In the genomic region with DNA sequence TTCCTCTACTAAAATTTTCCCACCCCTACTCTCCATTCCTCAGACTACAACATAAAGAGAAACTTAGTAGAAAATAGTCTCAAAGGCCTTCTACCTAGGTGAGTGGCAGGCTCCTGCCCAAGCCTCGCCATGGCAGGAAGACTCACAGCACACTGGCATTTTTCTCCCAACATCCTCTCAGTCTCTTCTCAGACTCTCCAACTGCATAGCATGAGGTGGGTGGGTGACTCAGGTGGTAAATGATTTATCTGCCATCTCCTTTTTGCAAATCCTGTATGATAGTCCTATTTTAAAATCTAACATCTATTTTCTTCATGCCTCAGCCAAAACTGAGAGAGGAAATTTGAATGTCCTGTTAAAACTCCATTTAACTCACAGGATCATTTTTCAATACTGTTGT, we compare ENCODE assay signal across 33 cellular contexts. TPM values are rescaled to one million over a fixed set of nuclear protein-coding genes. Genes with fewer than 3 reads are reported as not detected.
"Had no signal": no experiment of that assay in that cellular context is flagged by ENCODE, and none has a peak within 500 bp of the region (broad histone marks: within the 10 kb centered on the region; RNA-seq: fewer than 3 reads in every experiment).

No MANE protein-coding gene starts in this region.

- H3K36me3 ChIP-seq: ascending aorta, breast epithelium, cardiac muscle cell, colonic mucosa, gastroesophageal sphincter had no signal

- ATAC-seq: activated CD4-positive, alpha-beta T cell treated with anti-CD3 and anti-CD28 coated beads for 36 hours; activated CD8-positive, alpha-beta memory T cell treated with anti-CD3 and anti-CD28 coated beads, Interleukin-2, amount 10 ng/mL, durations not matched to agents 7 days and 5 days; activated CD8-positive, alpha-beta T cell treated with anti-CD3 and anti-CD28 coated beads, Interleukin-2, amount 10 ng/mL, durations not matched to agents 7 days and 5 days; activated naive CD4-positive, alpha-beta T cell treated with anti-CD3 and anti-CD28 coated beads, Interleukin-2, amount 50 U/mL, for 72 hours; activated T-cell treated with anti-CD3 and anti-CD28 coated beads, Interleukin-2, amount 50 U/mL, for 72 hours; gastroesophageal sphincter; T-helper 17 cell had no signal

- H3K9me3 Mint-ChIP-seq: activated CD4-positive, alpha-beta T cell treated with anti-CD3 and anti-CD28 coated beads, Interleukin-2, amount 10 ng/mL, durations not matched to agents 24 days and 14 days; activated naive CD4-positive, alpha-beta T cell treated with anti-CD3 and anti-CD28 coated beads, Interleukin-2, amount 10 ng/mL, durations not matched to agents 7 days and 5 days; brain; T-helper 2 cell treated with Interferon-gamma antibody and Interleukin-4, amounts not matched to agents 5 μg/mL and 100 μg/mL, for 36 hours had no signal

- H3K4me3 ChIP-seq: ascending aorta, breast epithelium, cardiac muscle cell, colonic mucosa, gastroesophageal sphincter had no signal

- H3K27me3 Mint-ChIP-seq: activated CD4-positive, alpha-beta memory T cell treated with anti-CD3 and anti-CD28 coated beads for 36 hours; activated CD4-positive, alpha-beta T cell treated with anti-CD3 and anti-CD28 coated beads for 36 hours; activated CD4-positive, alpha-beta T cell treated with anti-CD3 and anti-CD28 coated beads, Interleukin-2, amount 10 ng/mL, durations not matched to agents 24 days and 14 days; activated CD8-positive, alpha-beta memory T cell treated with anti-CD3 and anti-CD28 coated beads, Interleukin-2, amount 10 ng/mL, durations not matched to agents 7 days and 5 days; activated naive CD4-positive, alpha-beta T cell treated with anti-CD3 and anti-CD28 coated beads, Interleukin-2, amount 10 ng/mL, durations not matched to agents 7 days and 5 days; activated naive CD8-positive, alpha-beta T cell treated with anti-CD3 and anti-CD28 coated beads, Interleukin-2, amount 10 ng/mL, durations not matched to agents 7 days and 5 days; activated T-cell treated with anti-CD3 and anti-CD28 coated beads, Interleukin-2, amount 50 U/mL, for 24 hours; T-helper 17 cell had no signal

- H3K36me3 Mint-ChIP-seq: activated CD4-positive, alpha-beta memory T cell treated with anti-CD3 and anti-CD28 coated beads for 36 hours; activated CD8-positive, alpha-beta memory T cell treated with anti-CD3 and anti-CD28 coated beads, Interleukin-2, amount 10 ng/mL, durations not matched to agents 7 days and 5 days; activated naive CD4-positive, alpha-beta T cell treated with anti-CD3 and anti-CD28 coated beads, Interleukin-2, amount 10 ng/mL, durations not matched to agents 7 days and 5 days; activated naive CD4-positive, alpha-beta T cell treated with anti-CD3 and anti-CD28 coated beads, Interleukin-2, amount 50 U/mL, for 72 hours; activated naive CD8-positive, alpha-beta T cell treated with anti-CD3 and anti-CD28 coated beads, Interleukin-2, amount 10 ng/mL, durations not matched to agents 7 days and 5 days; brain had no signal

- DNase-seq: activated CD4-positive, alpha-beta memory T cell treated with anti-CD3 and anti-CD28 coated beads for 36 hours; activated CD4-positive, alpha-beta T cell treated with anti-CD3 and anti-CD28 coated beads for 36 hours; activated CD4-positive, alpha-beta T cell treated with anti-CD3 and anti-CD28 coated beads, Interleukin-2, amount 10 ng/mL, durations not matched to agents 24 days and 14 days; activated CD4-positive, CD25-positive, alpha-beta regulatory T cell; activated CD4-positive, CD25-positive, alpha-beta regulatory T cell treated with anti-CD3 and anti-CD28 coated beads, Interleukin-2, amount 50 U/mL, for 72 hours; activated CD8-positive, alpha-beta memory T cell treated with anti-CD3 and anti-CD28 coated beads, Interleukin-2, amount 10 ng/mL, durations not matched to agents 7 days and 5 days; activated CD8-positive, alpha-beta memory T cell treated with anti-CD3 and anti-CD28 coated beads, Interleukin-2, amount 50 U/mL, for 48 hours; activated CD8-positive, alpha-beta T cell treated with anti-CD3 and anti-CD28 coated beads, Interleukin-2, amount 10 ng/mL, durations not matched to agents 7 days and 5 days; activated gamma-delta T cell; activated naive CD4-positive, alpha-beta T cell; activated naive CD4-positive, alpha-beta T cell treated with anti-CD3 and anti-CD28 coated beads, Interleukin-2, amount 10 ng/mL, durations not matched to agents 7 days and 5 days; activated naive CD8-positive, alpha-beta T cell treated with anti-CD3 and anti-CD28 coated beads, Interleukin-2, amount 10 ng/mL, durations not matched to agents 7 days and 5 days; activated T-cell treated with anti-CD3 and anti-CD28 coated beads for 4 hours; activated T-cell treated with anti-CD3 and anti-CD28 coated beads, Interleukin-2, amount 50 U/mL, for 24 hours; activated T-cell treated with anti-CD3 and anti-CD28 coated beads, Interleukin-2, amount 50 U/mL, for 72 hours; central memory CD4-positive, alpha-beta T cell; cerebellar nuclear complex; colonic mucosa; effector CD8-positive, alpha-beta T cell; foreskin fibroblast; T-helper 1 cell; T-helper 17 cell had no signal

- H3K4me3 Mint-ChIP-seq: activated CD4-positive, alpha-beta memory T cell treated with anti-CD3 and anti-CD28 coated beads for 36 hours; activated CD4-positive, alpha-beta T cell treated with anti-CD3 and anti-CD28 coated beads for 36 hours; activated CD4-positive, alpha-beta T cell treated with anti-CD3 and anti-CD28 coated beads, Interleukin-2, amount 10 ng/mL, durations not matched to agents 24 days and 14 days; activated CD8-positive, alpha-beta memory T cell treated with anti-CD3 and anti-CD28 coated beads, Interleukin-2, amount 10 ng/mL, durations not matched to agents 7 days and 5 days; activated CD8-positive, alpha-beta T cell treated with anti-CD3 and anti-CD28 coated beads, Interleukin-2, amount 10 ng/mL, durations not matched to agents 7 days and 5 days; activated naive CD4-positive, alpha-beta T cell treated with anti-CD3 and anti-CD28 coated beads, Interleukin-2, amount 10 ng/mL, durations not matched to agents 7 days and 5 days; activated naive CD8-positive, alpha-beta T cell treated with anti-CD3 and anti-CD28 coated beads, Interleukin-2, amount 10 ng/mL, durations not matched to agents 7 days and 5 days; activated T-cell treated with anti-CD3 and anti-CD28 coated beads, Interleukin-2, amount 50 U/mL, for 24 hours; activated T-cell treated with anti-CD3 and anti-CD28 coated beads, Interleukin-2, amount 50 U/mL, for 72 hours; brain; T-helper 17 cell; T-helper 2 cell treated with Interferon-gamma antibody and Interleukin-4, amounts not matched to agents 5 μg/mL and 100 μg/mL, for 36 hours had no signal

- H3K4me1 ChIP-seq: ascending aorta, breast epithelium, colonic mucosa had no signal

- H3K9me3 ChIP-seq: ascending aorta, breast epithelium, colonic mucosa, gastroesophageal sphincter had no signal

- H3K27ac Mint-ChIP-seq: activated CD4-positive, alpha-beta memory T cell treated with anti-CD3 and anti-CD28 coated beads for 36 hours; activated CD4-positive, alpha-beta T cell treated with anti-CD3 and anti-CD28 coated beads for 36 hours; activated CD4-positive, alpha-beta T cell treated with anti-CD3 and anti-CD28 coated beads, Interleukin-2, amount 10 ng/mL, durations not matched to agents 24 days and 14 days; activated CD8-positive, alpha-beta memory T cell treated with anti-CD3 and anti-CD28 coated beads, Interleukin-2, amount 10 ng/mL, durations not matched to agents 7 days and 5 days; activated CD8-positive, alpha-beta T cell treated with anti-CD3 and anti-CD28 coated beads, Interleukin-2, amount 10 ng/mL, durations not matched to agents 7 days and 5 days; activated naive CD4-positive, alpha-beta T cell treated with anti-CD3 and anti-CD28 coated beads, Interleukin-2, amount 10 ng/mL, durations not matched to agents 7 days and 5 days; activated naive CD4-positive, alpha-beta T cell treated with anti-CD3 and anti-CD28 coated beads, Interleukin-2, amount 50 U/mL, for 72 hours; activated naive CD8-positive, alpha-beta T cell treated with anti-CD3 and anti-CD28 coated beads, Interleukin-2, amount 10 ng/mL, durations not matched to agents 7 days and 5 days; activated T-cell treated with anti-CD3 and anti-CD28 coated beads, Interleukin-2, amount 50 U/mL, for 24 hours; activated T-cell treated with anti-CD3 and anti-CD28 coated beads, Interleukin-2, amount 50 U/mL, for 72 hours; brain; T-helper 17 cell; T-helper 2 cell treated with Interferon-gamma antibody and Interleukin-4, amounts not matched to agents 5 μg/mL and 100 μg/mL, for 36 hours had no signal

- H3K27me3 ChIP-seq: ascending aorta, breast epithelium, cardiac muscle cell, colonic mucosa, gastroesophageal sphincter had no signal

- H3K4me1 Mint-ChIP-seq: activated CD4-positive, alpha-beta T cell treated with anti-CD3 and anti-CD28 coated beads for 36 hours; activated CD4-positive, alpha-beta T cell treated with anti-CD3 and anti-CD28 coated beads, Interleukin-2, amount 10 ng/mL, durations not matched to agents 24 days and 14 days; activated CD8-positive, alpha-beta memory T cell treated with anti-CD3 and anti-CD28 coated beads, Interleukin-2, amount 10 ng/mL, durations not matched to agents 7 days and 5 days; activated naive CD4-positive, alpha-beta T cell treated with anti-CD3 and anti-CD28 coated beads, Interleukin-2, amount 10 ng/mL, durations not matched to agents 7 days and 5 days; activated naive CD8-positive, alpha-beta T cell treated with anti-CD3 and anti-CD28 coated beads, Interleukin-2, amount 10 ng/mL, durations not matched to agents 7 days and 5 days; T-helper 17 cell had no signal

- H3K27ac ChIP-seq: ascending aorta, breast epithelium, cardiac muscle cell, colonic mucosa, epithelial cell of prostate, gastroesophageal sphincter had no signal

RNA-seq across cellular contexts. Expression of a gene that starts 33.5 kb away (rescaled TPM):
- total RNA-seq: activated CD4-positive, alpha-beta memory T cell treated with anti-CD3 and anti-CD28 coated beads for 36 hours; activated CD4-positive, alpha-beta T cell treated with anti-CD3 and anti-CD28 coated beads for 36 hours; activated CD4-positive, alpha-beta T cell treated with anti-CD3 and anti-CD28 coated beads, Interleukin-2, amount 10 ng/mL, durations not matched to agents 24 days and 14 days; activated CD8-positive, alpha-beta memory T cell treated with anti-CD3 and anti-CD28 coated beads for 36 hours; activated CD8-positive, alpha-beta memory T cell treated with anti-CD3 and anti-CD28 coated beads, Interleukin-2, amount 10 ng/mL, durations not matched to agents 7 days and 5 days; activated CD8-positive, alpha-beta T cell treated with anti-CD3 and anti-CD28 coated beads, Interleukin-2, amount 10 ng/mL, durations not matched to agents 7 days and 5 days; activated naive CD4-positive, alpha-beta T cell treated with anti-CD3 and anti-CD28 coated beads, Interleukin-2, amount 50 U/mL, for 72 hours; activated naive CD8-positive, alpha-beta T cell treated with anti-CD3 and anti-CD28 coated beads, Interleukin-2, amount 10 ng/mL, durations not matched to agents 7 days and 5 days; activated T-cell treated with anti-CD3 and anti-CD28 coated beads, Interleukin-2, amount 50 U/mL, for 72 hours; dermis microvascular lymphatic vessel endothelial cell; endothelial cell of umbilical vein; T-helper 17 cell had no signal
- polyA plus RNA-seq: endothelial cell of umbilical vein had no signal
